ENCODE assay signal across 20 cellular contexts in the genomic region with DNA sequence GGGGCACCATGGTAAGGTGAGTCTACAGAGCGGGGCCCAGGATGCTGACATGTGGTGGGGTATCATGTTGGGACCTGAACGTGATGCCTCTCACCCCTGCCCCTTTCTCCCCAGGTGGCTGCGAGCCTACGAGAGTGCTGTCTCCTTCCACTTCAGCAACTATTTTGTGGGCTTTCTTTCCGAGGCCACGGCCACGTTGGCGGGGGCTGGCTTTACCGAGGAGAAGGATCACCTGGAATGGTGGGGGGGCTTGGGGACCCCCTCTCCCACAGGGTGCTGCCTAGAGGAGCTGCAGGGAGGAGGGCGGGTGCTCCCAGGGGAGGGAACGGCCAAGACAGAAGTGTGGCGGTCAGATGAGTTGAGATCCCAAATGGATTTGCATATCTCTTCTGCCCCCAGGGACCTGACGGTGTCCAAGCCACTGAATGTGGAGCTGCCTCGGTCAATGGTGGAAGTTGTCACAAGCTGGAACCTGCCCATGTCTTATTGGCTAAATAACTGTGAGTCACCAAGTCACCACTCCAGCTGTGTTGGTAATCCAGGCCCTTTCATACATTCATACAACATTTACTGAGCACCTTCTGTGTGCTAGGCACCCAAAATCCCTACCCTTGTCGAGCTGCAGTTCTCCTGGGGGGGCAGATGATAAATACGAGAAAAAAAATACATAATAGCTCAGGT. TPM values are rescaled to one million over a fixed set of nuclear protein-coding genes. Genes with fewer than 3 reads are reported as not detected.
DNase-seq lines count a peak whose midpoint lies in the region; FAIRE-seq and TF ChIP-seq lines count a peak whose summit lies in the region.
"Had no signal": no experiment of that assay in that cellular context is flagged by ENCODE, and none has a peak within 500 bp of the region (broad histone marks: within the 10 kb centered on the region; RNA-seq: fewer than 3 reads in every experiment).

No MANE protein-coding gene starts in this region.

- H3K9me1 ChIP-seq in keratinocyte (ENCODE audit: control insufficient read depth, extremely low read depth, insufficient read depth, low read length): no peaks in the 10 kb centered on the region

- H3F3A ChIP-seq in DOHH2 (ENCODE audit: control insufficient read depth, insufficient read depth): no peaks in the 10 kb centered on the region; the same call in 1 of the 2 replicates

- H3K36me3 ChIP-seq in DOHH2 (ENCODE audit: control insufficient read depth, low read length) (no peaks in the 10 kb centered on the region), bronchial epithelial cell (ENCODE audit: control insufficient read depth, insufficient read depth, low read length) (peaks cover 8% of the 10 kb centered on the region), keratinocyte (ENCODE audit: control insufficient read depth in 2 of 2, extremely low read depth in 1 of 2, insufficient read depth in 2 of 2, low read length in 2 of 2) (peaks cover 3 to 4% of the 10 kb centered on the region in 2 experiments), vagina (no peaks in the 10 kb centered on the region)
- H3K36me3 ChIP-seq: SJSA1 had no signal

- no peaks in the 10 kb centered on the region for H3K79me2 ChIP-seq in DOHH2 (ENCODE audit: control insufficient read depth, low read length)
- peaks cover 15% of the 10 kb centered on the region for H3K79me2 ChIP-seq in keratinocyte (ENCODE audit: control insufficient read depth, insufficient read depth, low read length)

- TF ChIP-seq POLR2A in vagina (IDR thresholded peaks at IDR 0.05): no peak

- H3K4me2 ChIP-seq in DOHH2 (ENCODE audit: low read length) (peak overlapping the region; percentile 19), keratinocyte (ENCODE audit: control insufficient read depth, extremely low read depth, insufficient read depth, low read depth, low read length) (no peak overlapping the region)

- H2AFZ ChIP-seq in keratinocyte (ENCODE audit: control insufficient read depth, low read length): no peak overlapping the region

- no peak overlapping the region for H3K27ac ChIP-seq in DOHH2 (ENCODE audit: low read depth, low read length)
- no peak overlapping the region for H3K27ac ChIP-seq in keratinocyte (ENCODE audit: control insufficient read depth, insufficient read depth, low read length)
- H3K27ac ChIP-seq in vagina: no peak overlapping the region
- H3K27ac ChIP-seq: HL-60, SJSA1 had no signal

- DNase-seq in NCI-H526 (lab: John Stamatoyannopoulos, UW) (peak; percentile 10 to 66), bronchial epithelial cell (ENCODE audit: low read depth) (peak; percentile 70), keratinocyte (ENCODE audit: low read depth, low spot score) (no peak), UCSD-AML1 (lab: John Stamatoyannopoulos, UW; ENCODE audit: unreplicated experiment) (no peak), vagina (ENCODE audit: extremely low spot score in 2 of 2) (no peak), DMS153 treated with DMSO at 0.1 percent for 48 hours (lab: John Stamatoyannopoulos, UW; ENCODE audit: unreplicated experiment) (no peak)
- DNase-seq: Calu3, DND-41, NCI-H1092, NCI-H1417 treated with DMSO at 0.1 percent for 48 hours, NCI-H187, NCI-H2171 treated with DMSO at 0.1 percent for 48 hours, NCI-H345, NCI-H510A treated with DMSO at 0.1 percent for 48 hours, NCI-H774, PC-3, Right ventricle myocardium superior had no signal

- H3K9me2 ChIP-seq in DOHH2 (replicated peaks; ENCODE audit: control insufficient read depth, low read length): no peaks in the 10 kb centered on the region

- FAIRE-seq in bronchial epithelial cell (lab: Jason Lieb, UNC): no peak
- peak; percentile 51 for FAIRE-seq in keratinocyte (lab: Jason Lieb, UNC)

- H3K9me3 ChIP-seq in DOHH2 (ENCODE audit: control insufficient read depth, insufficient read depth, low read length): no peaks in the 10 kb centered on the region
- H3K9me3 ChIP-seq in keratinocyte (ENCODE audit: control insufficient read depth, low read depth, low read length): peaks cover 4% of the 10 kb centered on the region
- no peaks in the 10 kb centered on the region for H3K9me3 ChIP-seq in vagina
- H3K9me3 ChIP-seq: SJSA1 had no signal

- H3K4me1 ChIP-seq in DOHH2 (ENCODE audit: control insufficient read depth, low read length): peaks cover 23% of the 10 kb centered on the region
- peaks cover 14% of the 10 kb centered on the region for H3K4me1 ChIP-seq in keratinocyte (ENCODE audit: control insufficient read depth, extremely low read depth, insufficient read depth, low read length)
- no peaks in the 10 kb centered on the region for H3K4me1 ChIP-seq in vagina

- no peak for TF ChIP-seq CTCF in DOHH2 (IDR thresholded peaks at IDR 0.05; ENCODE audit: low read depth, low read length, poor library complexity, severe bottlenecking)
- no peak for TF ChIP-seq CTCF in bronchial epithelial cell (IDR thresholded peaks at IDR 0.05; ENCODE audit: insufficient read depth, low read length, severe bottlenecking)
- no peak for TF ChIP-seq CTCF in keratinocyte (optimal IDR thresholded peaks at IDR 0.05 in 1 of 3, IDR thresholded peaks at IDR 0.05 in 1 of 3, conservative IDR thresholded peaks at IDR 0.05 in 1 of 3; ENCODE audit: extremely low read depth in 1 of 3, insufficient read depth in 2 of 3, low read length in 3 of 3)
- TF ChIP-seq CTCF in vagina (IDR thresholded peaks at IDR 0.05): no peak

- intact Hi-C loops in vagina (cut with DNase I): no loop called here

- no peaks in the 10 kb centered on the region for H4K20me1 ChIP-seq in DOHH2 (ENCODE audit: control insufficient read depth, insufficient read depth, low read depth, low read length)
- H4K20me1 ChIP-seq in keratinocyte (ENCODE audit: control insufficient read depth, extremely low read depth, insufficient read depth, low read length): no peaks in the 10 kb centered on the region

- dilution Hi-C loops in keratinocyte (cut with MboI; ENCODE audit: extremely low pct_ligation_motif_present, low sequenced_read_pairs): no loop called here

- H3K27me3 ChIP-seq in DOHH2 (ENCODE audit: control insufficient read depth, low read length): no peaks in the 10 kb centered on the region
- no peaks in the 10 kb centered on the region for H3K27me3 ChIP-seq in bronchial epithelial cell (ENCODE audit: control insufficient read depth, insufficient read depth, low read length)
- no peaks in the 10 kb centered on the region for H3K27me3 ChIP-seq in keratinocyte (ENCODE audit: control insufficient read depth, extremely low read depth, insufficient read depth, low read length)
- no peaks in the 10 kb centered on the region for H3K27me3 ChIP-seq in vagina
- H3K27me3 ChIP-seq: SJSA1 had no signal

- H3K9ac ChIP-seq in keratinocyte (ENCODE audit: control insufficient read depth, extremely low read depth, insufficient read depth, low read length): no peak overlapping the region

- H3K4me3 ChIP-seq in DOHH2 (ENCODE audit: low read length) (no peak overlapping the region), bronchial epithelial cell (ENCODE audit: low read depth, low read length) (no peak overlapping the region), keratinocyte (ENCODE audit: control insufficient read depth in 2 of 3, extremely low read depth in 1 of 3, insufficient read depth in 2 of 3, low read depth in 1 of 3, low read length in 3 of 3) (no peak overlapping the region), vagina (no peak overlapping the region)
- H3K4me3 ChIP-seq: SJSA1 had no signal

RNA-seq across cellular contexts. Expression of a gene that starts 5.5 kb away (rescaled TPM):
- total RNA-seq in bronchial epithelial cell: 33.4 and 46.2 TPM in 2 replicates
- 52.2 to 78.4 TPM (median 69.3 TPM) in 3 replicates for polyA plus RNA-seq in keratinocyte
- polyA plus RNA-seq in keratinocyte (2011; ENCODE audit: low read depth): 5.2 TPM
- polyA plus RNA-seq in keratinocyte (2011; cell fraction: cytosol; rRNA removed): 53.0 and 92.1 TPM in 2 replicates
- 110 and 141 TPM in 2 replicates for polyA plus RNA-seq in keratinocyte (2011; cell fraction: nucleus; rRNA removed)
- polyA plus RNA-seq in keratinocyte (2012; ENCODE audit: low replicate concordance): 33.1 and 77.2 TPM in 2 replicates
- 84.1 to 260 TPM (median 90.0 TPM) in 3 replicates for polyA minus RNA-seq in keratinocyte
- polyA minus RNA-seq in keratinocyte (2011; cell fraction: cytosol; rRNA and poly(A)+ RNA removed): 109 TPM
- polyA minus RNA-seq in keratinocyte (2011; cell fraction: nucleus; rRNA and poly(A)+ RNA removed): 55.9 and 76.4 TPM in 2 replicates
- total RNA-seq in vagina: 15.7 TPM

RNA-seq across cellular contexts. Expression of a gene that starts 7.3 kb away (rescaled TPM):
- 122 and 244 TPM in 2 replicates for total RNA-seq in bronchial epithelial cell
- 157 to 285 TPM (median 194 TPM) in 3 replicates for polyA plus RNA-seq in keratinocyte
- polyA plus RNA-seq in keratinocyte (2011; ENCODE audit: low read depth): 30.6 TPM
- 89.5 and 123 TPM in 2 replicates for polyA plus RNA-seq in keratinocyte (2011; cell fraction: cytosol; rRNA removed)
- polyA plus RNA-seq in keratinocyte (2011; cell fraction: nucleus; rRNA removed): 173 and 180 TPM in 2 replicates
- 87.8 and 273 TPM in 2 replicates for polyA plus RNA-seq in keratinocyte (2012; ENCODE audit: low replicate concordance)
- 265 to 582 TPM (median 337 TPM) in 3 replicates for polyA minus RNA-seq in keratinocyte
- polyA minus RNA-seq in keratinocyte (2011; cell fraction: cytosol; rRNA and poly(A)+ RNA removed): 143 TPM
- 55.9 and 60.6 TPM in 2 replicates for polyA minus RNA-seq in keratinocyte (2011; cell fraction: nucleus; rRNA and poly(A)+ RNA removed)
- 55.2 TPM for total RNA-seq in vagina

RNA-seq across cellular contexts. Expression of a gene that starts 25.2 kb away (rescaled TPM):
- total RNA-seq in bronchial epithelial cell: 3.8 and 3.9 TPM in 2 replicates
- polyA plus RNA-seq in keratinocyte: 6.1 to 11.9 TPM (median 9.2 TPM) in 3 replicates
- 8.2 TPM for polyA plus RNA-seq in keratinocyte (2011; ENCODE audit: low read depth)
- polyA plus RNA-seq in keratinocyte (2011; cell fraction: cytosol; rRNA removed): 6.7 and 11.9 TPM in 2 replicates
- 12.2 and 15.6 TPM in 2 replicates for polyA plus RNA-seq in keratinocyte (2011; cell fraction: nucleus; rRNA removed)
- 8.8 and 15.8 TPM in 2 replicates for polyA plus RNA-seq in keratinocyte (2012; ENCODE audit: low replicate concordance)
- polyA minus RNA-seq in keratinocyte: 8.2 to 37.2 TPM (median 20.4 TPM) in 3 replicates
- polyA minus RNA-seq in keratinocyte (2011; cell fraction: cytosol; rRNA and poly(A)+ RNA removed): 9.8 TPM
- 6.9 and 10.6 TPM in 2 replicates for polyA minus RNA-seq in keratinocyte (2011; cell fraction: nucleus; rRNA and poly(A)+ RNA removed)
- 13.8 TPM for total RNA-seq in vagina

RNA-seq across cellular contexts. Expression of a gene that starts 38.3 kb away (rescaled TPM):
- 131 and 154 TPM in 2 replicates for total RNA-seq in bronchial epithelial cell
- polyA plus RNA-seq in keratinocyte: 60.6 to 93.4 TPM (median 62.7 TPM) in 3 replicates
- polyA plus RNA-seq in keratinocyte (2011; ENCODE audit: low read depth): 23.6 TPM
- polyA plus RNA-seq in keratinocyte (2011; cell fraction: cytosol; rRNA removed): 66.6 and 70.9 TPM in 2 replicates
- 100 and 105 TPM in 2 replicates for polyA plus RNA-seq in keratinocyte (2011; cell fraction: nucleus; rRNA removed)
- 48.1 and 100.0 TPM in 2 replicates for polyA plus RNA-seq in keratinocyte (2012; ENCODE audit: low replicate concordance)
- 49.7 to 131 TPM (median 62.3 TPM) in 3 replicates for polyA minus RNA-seq in keratinocyte
- polyA minus RNA-seq in keratinocyte (2011; cell fraction: cytosol; rRNA and poly(A)+ RNA removed): 51.6 TPM
- polyA minus RNA-seq in keratinocyte (2011; cell fraction: nucleus; rRNA and poly(A)+ RNA removed): 30.8 and 31.5 TPM in 2 replicates
- 31.7 TPM for total RNA-seq in vagina

RNA-seq across cellular contexts. Expression of a gene that starts 44.2 kb away (rescaled TPM):
- total RNA-seq in bronchial epithelial cell: 134 and 348 TPM in 2 replicates
- polyA plus RNA-seq in keratinocyte: 199 to 339 TPM (median 316 TPM) in 3 replicates
- 26.1 TPM for polyA plus RNA-seq in keratinocyte (2011; ENCODE audit: low read depth)
- polyA plus RNA-seq in keratinocyte (2011; cell fraction: cytosol; rRNA removed): 164 and 221 TPM in 2 replicates
- polyA plus RNA-seq in keratinocyte (2011; cell fraction: nucleus; rRNA removed): 409 and 483 TPM in 2 replicates
- polyA plus RNA-seq in keratinocyte (2012; ENCODE audit: low replicate concordance): 162 and 248 TPM in 2 replicates
- polyA minus RNA-seq in keratinocyte: 359 to 676 TPM (median 535 TPM) in 3 replicates
- polyA minus RNA-seq in keratinocyte (2011; cell fraction: cytosol; rRNA and poly(A)+ RNA removed): 341 TPM
- polyA minus RNA-seq in keratinocyte (2011; cell fraction: nucleus; rRNA and poly(A)+ RNA removed): 236 and 272 TPM in 2 replicates
- total RNA-seq in vagina: 15.5 TPM

Comparison
In these comparisons a context has a peak if more than half of its experiments do, and no peak if none do; other contexts are left out.
1. DNase-seq: peak in NCI-H526 (2 of 2) and bronchial epithelial cell (single experiment); none in keratinocyte (single experiment), UCSD-AML1 (single experiment), vagina (0 of 2) and DMS153 treated with DMSO at 0.1 percent for 48 hours (single experiment).